Comparison of ENCODE assay signal across 15 cellular contexts in genomic region chr1:4075436-4076225, GRCh38.
A peak's percentile ranks its signal among the peaks of the same experiment; 100 is the strongest.
DNase-seq lines count a peak whose midpoint lies in the region; ATAC-seq and TF ChIP-seq lines count a peak whose summit lies in the region.
"Had no signal": no experiment of that assay in that cellular context is flagged by ENCODE, and none has a peak within 500 bp of the region (broad histone marks: within the 10 kb centered on the region; RNA-seq: fewer than 3 reads in every experiment).

No MANE protein-coding gene starts in this region.

- H3K4me3 ChIP-seq in Peyer's patch = no peak overlapping the region
- H3K4me3 ChIP-seq in sigmoid colon = no peak overlapping the region
- no peak overlapping the region for H3K4me3 ChIP-seq in upper lobe of right lung
- H3K4me3 ChIP-seq: GM23338, HAP-1 had no signal

- H3K36me3 ChIP-seq in Peyer's patch = no peaks in the 10 kb centered on the region
- H3K36me3 ChIP-seq in sigmoid colon = no peaks in the 10 kb centered on the region
- H3K36me3 ChIP-seq in upper lobe of right lung = no peaks in the 10 kb centered on the region
- H3K36me3 ChIP-seq: HAP-1 had no signal

- H3K9me3 ChIP-seq in Peyer's patch = no peaks in the 10 kb centered on the region
- no peaks in the 10 kb centered on the region for H3K9me3 ChIP-seq in sigmoid colon
- no peaks in the 10 kb centered on the region for H3K9me3 ChIP-seq in upper lobe of right lung
- H3K9me3 ChIP-seq: HAP-1 had no signal

- no peak overlapping the region for H3K27ac ChIP-seq in Peyer's patch
- no peak overlapping the region for H3K27ac ChIP-seq in sigmoid colon
- no peak overlapping the region for H3K27ac ChIP-seq in upper lobe of right lung

- intact Hi-C loops in sigmoid colon (cut with DNase I) = no loop called here
- intact Hi-C loops in upper lobe of right lung (cut with DNase I) = no loop called here

- no peak for TF ChIP-seq CTCF in Peyer's patch (IDR thresholded peaks at IDR 0.05)
- TF ChIP-seq CTCF in sigmoid colon (IDR thresholded peaks at IDR 0.05) = no peak
- TF ChIP-seq CTCF in upper lobe of right lung (IDR thresholded peaks at IDR 0.05) = no peak

- ATAC-seq in left lobe of liver (no peak), upper lobe of right lung (no peak)
- no peak for ATAC-seq in activated T-cell treated with anti-CD3 and anti-CD28 coated beads, Interleukin-2, amount 50 U/mL, for 72 hours (replicated peaks in 1 of 2)
- ATAC-seq: CD8-positive, alpha-beta T cell; GM23338 had no signal

- no peaks in the 10 kb centered on the region for H3K4me1 Mint-ChIP-seq in activated T-cell treated with anti-CD3 and anti-CD28 coated beads, Interleukin-2, amount 50 U/mL, for 72 hours (ENCODE audit: low read depth)
- H3K4me1 Mint-ChIP-seq: CD14-positive monocyte had no signal

- DNase-seq in Peyer's patch (peak in 2 of 3 donors; percentile 8 to 19), left lobe of liver (ENCODE audit: low spot score) (peak; percentile 30), sigmoid colon (peak; percentile 29), upper lobe of right lung (peak; percentile 36), DMS 273 (lab: John Stamatoyannopoulos, UW; ENCODE audit: unreplicated experiment) (no peak), inferior parietal cortex (ENCODE audit: extremely low spot score) (no peak)
- no peak for DNase-seq in activated T-cell treated with anti-CD3 and anti-CD28 coated beads, Interleukin-2, amount 50 U/mL, for 72 hours
- DNase-seq: CD8-positive, alpha-beta T cell; COR-L47; DND-41; GDM1; IMR-90 had no signal

- H3K9me3 Mint-ChIP-seq in activated T-cell treated with anti-CD3 and anti-CD28 coated beads, Interleukin-2, amount 50 U/mL, for 72 hours = peaks cover 0 to 1% of the 10 kb centered on the region in 2 donors
- H3K9me3 Mint-ChIP-seq: CD8-positive, alpha-beta T cell had no signal

- H3K27me3 Mint-ChIP-seq in activated T-cell treated with anti-CD3 and anti-CD28 coated beads, Interleukin-2, amount 50 U/mL, for 72 hours (ENCODE audit: low read depth) = peaks cover 12% of the 10 kb centered on the region

- H3K4me3 Mint-ChIP-seq in activated T-cell treated with anti-CD3 and anti-CD28 coated beads, Interleukin-2, amount 50 U/mL, for 72 hours = no peak overlapping the region
- H3K4me3 Mint-ChIP-seq: CD14-positive monocyte; CD8-positive, alpha-beta T cell; GM23338 had no signal

- TF ChIP-seq POLR2A in Peyer's patch (IDR thresholded peaks at IDR 0.05) (no peak), sigmoid colon (IDR thresholded peaks at IDR 0.05) (no peak)

- H3K27ac Mint-ChIP-seq in activated T-cell treated with anti-CD3 and anti-CD28 coated beads, Interleukin-2, amount 50 U/mL, for 72 hours = no peak overlapping the region
- H3K27ac Mint-ChIP-seq: CD14-positive monocyte; CD8-positive, alpha-beta T cell; GM23338 had no signal

- TF ChIP-seq EP300 in sigmoid colon (IDR thresholded peaks at IDR 0.05) = no peak

- H3K4me1 ChIP-seq in Peyer's patch (no peaks in the 10 kb centered on the region), sigmoid colon (no peaks in the 10 kb centered on the region), upper lobe of right lung (no peaks in the 10 kb centered on the region)
- H3K4me1 ChIP-seq: HAP-1 had no signal

- WGBS in sigmoid colon, 2 donors = 65 to 79% methylated on average over 8 of the region's 8 CpGs

- no peaks in the 10 kb centered on the region for H3K36me3 Mint-ChIP-seq in activated T-cell treated with anti-CD3 and anti-CD28 coated beads, Interleukin-2, amount 50 U/mL, for 72 hours (ENCODE audit: insufficient read depth in 2 of 2)
- H3K36me3 Mint-ChIP-seq: CD14-positive monocyte; CD8-positive, alpha-beta T cell had no signal

- no peaks in the 10 kb centered on the region for H3K27me3 ChIP-seq in Peyer's patch
- H3K27me3 ChIP-seq in sigmoid colon = peaks cover 0 to 49% (median 7%) of the 10 kb centered on the region in 3 donors
- H3K27me3 ChIP-seq in upper lobe of right lung = peaks cover 5% of the 10 kb centered on the region

Comparison
In these comparisons a context has a peak if more than half of its experiments do, and no peak if none do; other contexts are left out.
1. DNase-seq: peak in Peyer's patch (2 of 3), left lobe of liver (single experiment), sigmoid colon (single experiment) and upper lobe of right lung (single experiment); none in activated T-cell treated with anti-CD3 and anti-CD28 coated beads, Interleukin-2, amount 50 U/mL, for 72 hours (0 of 2), DMS 273 (single experiment) and inferior parietal cortex (single experiment).